ENCODE assay signal across 19 cellular contexts in the genomic region with DNA sequence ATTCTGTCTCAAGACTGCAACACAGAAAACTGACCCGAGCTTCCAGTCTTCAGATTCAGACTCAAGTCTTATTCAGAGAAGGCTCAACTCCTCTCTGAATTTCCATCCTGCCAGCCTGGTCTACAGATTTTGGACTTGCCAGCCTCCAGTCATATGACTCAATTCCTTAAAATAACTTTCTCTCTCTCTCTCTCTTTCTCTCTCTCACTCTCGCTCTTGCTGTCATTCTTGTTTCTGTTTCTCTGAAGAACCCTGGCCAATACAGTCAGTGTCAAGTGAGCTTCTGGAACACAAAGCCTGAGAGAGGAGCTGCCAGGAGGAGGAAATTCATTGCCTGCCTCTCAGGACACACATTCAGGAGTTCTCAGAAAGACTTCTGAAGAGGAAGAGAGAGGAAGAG.
A peak's percentile ranks its signal among the peaks of the same experiment; 100 is the strongest.
DNase-seq lines count a peak whose midpoint lies in the region; ATAC-seq and TF ChIP-seq lines count a peak whose summit lies in the region.
"Had no signal": no experiment of that assay in that cellular context is flagged by ENCODE, and none has a peak within 500 bp of the region (broad histone marks: within the 10 kb centered on the region; RNA-seq: fewer than 3 reads in every experiment).

No MANE protein-coding gene starts in this region.

- ATAC-seq in GM18502 (IDR thresholded peaks at IDR 0.05; ENCODE audit: poor library complexity, unreplicated experiment) (peak; percentile 88), GM19351 (IDR thresholded peaks at IDR 0.05; ENCODE audit: unreplicated experiment) (peak; percentile 87), HG02763 (IDR thresholded peaks at IDR 0.05; ENCODE audit: unreplicated experiment) (peak; percentile 81), HG03439 (IDR thresholded peaks at IDR 0.05; ENCODE audit: unreplicated experiment) (peak; percentile 64), GM19397 (IDR thresholded peaks at IDR 0.05; ENCODE audit: unreplicated experiment) (no peak)
- ATAC-seq: naive thymus-derived CD4-positive, alpha-beta T cell; pancreas; stimulated activated memory B cell treated with anti-CD40 and anti-IgM and Interleukin-4, amounts not matched to agents 10 μg/mL and 1 μg/mL and 100 μg/mL, for 72 hours had no signal

- no peak for DNase-seq in glutamatergic neuron
- DNase-seq in retina: no peak
- DNase-seq in occipital lobe (lab: John Stamatoyannopoulos, UW): no peak
- DNase-seq: activated CD4-positive, alpha-beta T cell treated with anti-CD3 and anti-CD28 coated beads for 1 hour; DMS 273 treated with DMSO at 0.1 percent for 48 hours; GDM1; hippocampal formation; naive thymus-derived CD4-positive, alpha-beta T cell; NCI-H2029; NCI-H510A; pancreas; sigmoid colon; SW 1271 had no signal

- H3K4me3 Mint-ChIP-seq in glutamatergic neuron (ENCODE audit: unreplicated experiment): no peak overlapping the region
- H3K4me3 Mint-ChIP-seq: naive thymus-derived CD4-positive, alpha-beta T cell; stimulated activated memory B cell treated with anti-CD40 and anti-IgM and Interleukin-4, amounts not matched to agents 10 μg/mL and 1 μg/mL and 100 μg/mL, for 72 hours had no signal

- H3K36me3 Mint-ChIP-seq in glutamatergic neuron (ENCODE audit: unreplicated experiment): no peaks in the 10 kb centered on the region
- H3K36me3 Mint-ChIP-seq: naive thymus-derived CD4-positive, alpha-beta T cell; stimulated activated memory B cell treated with anti-CD40 and anti-IgM and Interleukin-4, amounts not matched to agents 10 μg/mL and 1 μg/mL and 100 μg/mL, for 72 hours had no signal

- no peaks in the 10 kb centered on the region for H3K4me1 Mint-ChIP-seq in glutamatergic neuron (ENCODE audit: low read depth, unreplicated experiment)
- H3K4me1 Mint-ChIP-seq: naive thymus-derived CD4-positive, alpha-beta T cell had no signal

- no peak overlapping the region for H3K27ac Mint-ChIP-seq in glutamatergic neuron (ENCODE audit: unreplicated experiment)
- H3K27ac Mint-ChIP-seq: naive thymus-derived CD4-positive, alpha-beta T cell; stimulated activated memory B cell treated with anti-CD40 and anti-IgM and Interleukin-4, amounts not matched to agents 10 μg/mL and 1 μg/mL and 100 μg/mL, for 72 hours had no signal

- no peak for TF ChIP-seq CTCF in glutamatergic neuron (IDR thresholded peaks at IDR 0.05; ENCODE audit: partially characterized antibody, unreplicated experiment)

- peaks cover 3% of the 10 kb centered on the region for H3K9me3 Mint-ChIP-seq in glutamatergic neuron (ENCODE audit: unreplicated experiment)

- peaks cover 1% of the 10 kb centered on the region for H3K27me3 Mint-ChIP-seq in glutamatergic neuron (ENCODE audit: unreplicated experiment)
- H3K27me3 Mint-ChIP-seq: stimulated activated memory B cell treated with anti-CD40 and anti-IgM and Interleukin-4, amounts not matched to agents 10 μg/mL and 1 μg/mL and 100 μg/mL, for 72 hours had no signal
